8 cellular contexts compared by ENCODE assay signal in genomic region chr5:132663771-132664695, GRCh38. TPM values are rescaled to one million over a fixed set of nuclear protein-coding genes. Genes with fewer than 3 reads are reported as not detected.
DNase-seq lines count a peak whose midpoint lies in the region; ATAC-seq lines count a peak whose summit lies in the region.

No MANE protein-coding gene starts in this region.

- H3K27ac Mint-ChIP-seq in activated CD4-positive, alpha-beta T cell treated with anti-CD3 and anti-CD28 coated beads, Interleukin-2, amount 10 ng/mL, durations not matched to agents 24 days and 14 days = peak overlapping the region; percentile 85
- H3K27ac Mint-ChIP-seq in T-helper 1 cell treated with Interleukin-12 subunit alpha and Interleukin-12 subunit beta and Interleukin-4 antibody, amounts not matched to agents 30 μg/mL and 1 μg/mL, for 36 hours = peak overlapping the region; percentile 93

- H3K9me3 Mint-ChIP-seq in activated CD4-positive, alpha-beta T cell treated with anti-CD3 and anti-CD28 coated beads, Interleukin-2, amount 10 ng/mL, durations not matched to agents 24 days and 14 days = no peaks in the 10 kb centered on the region
- H3K9me3 Mint-ChIP-seq in T-helper 1 cell treated with Interleukin-12 subunit alpha and Interleukin-12 subunit beta and Interleukin-4 antibody, amounts not matched to agents 30 μg/mL and 1 μg/mL, for 36 hours = no peaks in the 10 kb centered on the region

- H3K27me3 Mint-ChIP-seq in activated CD4-positive, alpha-beta T cell treated with anti-CD3 and anti-CD28 coated beads, Interleukin-2, amount 10 ng/mL, durations not matched to agents 24 days and 14 days = no peaks in the 10 kb centered on the region
- H3K27me3 Mint-ChIP-seq in T-helper 1 cell treated with Interleukin-12 subunit alpha and Interleukin-12 subunit beta and Interleukin-4 antibody, amounts not matched to agents 30 μg/mL and 1 μg/mL, for 36 hours (ENCODE audit: low read depth) = no peaks in the 10 kb centered on the region

- no peak for DNase-seq in activated CD4-positive, alpha-beta T cell treated with anti-CD3 and anti-CD28 coated beads, Interleukin-2, amount 10 ng/mL, durations not matched to agents 24 days and 14 days
- no peak for DNase-seq in activated CD4-positive, alpha-beta T cell treated with anti-CD3 and anti-CD28 coated beads for 4 hours
- peak; percentile 46 for DNase-seq in stimulated activated CD8-positive, alpha-beta memory T cell treated with anti-CD3 and anti-CD28 coated beads, Interleukin-4, amount 100 ng/mL, for 48 hours
- DNase-seq in OCI-M2 (lab: John Stamatoyannopoulos, UW; ENCODE audit: unreplicated experiment) (no peak), mucosa of gallbladder (ENCODE audit: low spot score) (no peak)
- no peak for DNase-seq in stimulated activated CD4-positive, alpha-beta T cell treated with anti-CD3 and anti-CD28 coated beads, Interleukin-15, amount 100 ng/mL, for 24 hours

- peak overlapping the region; percentile 67 for H3K4me3 Mint-ChIP-seq in activated CD4-positive, alpha-beta T cell treated with anti-CD3 and anti-CD28 coated beads, Interleukin-2, amount 10 ng/mL, durations not matched to agents 24 days and 14 days
- no peak overlapping the region for H3K4me3 Mint-ChIP-seq in T-helper 1 cell treated with Interleukin-12 subunit alpha and Interleukin-12 subunit beta and Interleukin-4 antibody, amounts not matched to agents 30 μg/mL and 1 μg/mL, for 36 hours

- H3K4me1 Mint-ChIP-seq in activated CD4-positive, alpha-beta T cell treated with anti-CD3 and anti-CD28 coated beads, Interleukin-2, amount 10 ng/mL, durations not matched to agents 24 days and 14 days = peaks cover 58% of the 10 kb centered on the region
- peaks cover 54% of the 10 kb centered on the region for H3K4me1 Mint-ChIP-seq in T-helper 1 cell treated with Interleukin-12 subunit alpha and Interleukin-12 subunit beta and Interleukin-4 antibody, amounts not matched to agents 30 μg/mL and 1 μg/mL, for 36 hours (ENCODE audit: low read depth)

- ATAC-seq in HG02840 (IDR thresholded peaks at IDR 0.05; ENCODE audit: low FRiP score, unreplicated experiment) = peak; percentile 31

- intact Hi-C loops in activated CD4-positive, alpha-beta T cell treated with anti-CD3 and anti-CD28 coated beads, Interleukin-2, amount 10 ng/mL, durations not matched to agents 24 days and 14 days (cut with micrococcal nuclease) = loop anchor here (1.0 to 5.0 kb wide), 5 partner anchors 23 to 163 kb away; partner anchors contain the start of gene KIF3A

- peaks cover 4% of the 10 kb centered on the region for H3K36me3 Mint-ChIP-seq in activated CD4-positive, alpha-beta T cell treated with anti-CD3 and anti-CD28 coated beads, Interleukin-2, amount 10 ng/mL, durations not matched to agents 24 days and 14 days (ENCODE audit: low read depth)
- H3K36me3 Mint-ChIP-seq in T-helper 1 cell treated with Interleukin-12 subunit alpha and Interleukin-12 subunit beta and Interleukin-4 antibody, amounts not matched to agents 30 μg/mL and 1 μg/mL, for 36 hours (ENCODE audit: low read depth) = peaks cover 1% of the 10 kb centered on the region

RNA-seq across cellular contexts. Expression of gene IL13, which starts 6.1 kb away (rescaled TPM):
- total RNA-seq in activated CD4-positive, alpha-beta T cell treated with anti-CD3 and anti-CD28 coated beads, Interleukin-2, amount 10 ng/mL, durations not matched to agents 24 days and 14 days = 231 and 239 TPM in 2 replicates
- not detected for total RNA-seq in mucosa of gallbladder

RNA-seq across cellular contexts. Expression of gene IL4, which starts 9.8 kb away (rescaled TPM):
- 20.5 and 21.2 TPM in 2 replicates for total RNA-seq in activated CD4-positive, alpha-beta T cell treated with anti-CD3 and anti-CD28 coated beads, Interleukin-2, amount 10 ng/mL, durations not matched to agents 24 days and 14 days
- total RNA-seq in mucosa of gallbladder = not detected

Comparison
In these comparisons a context has a peak if more than half of its experiments do, and no peak if none do; other contexts are left out.
1. RNA of gene IL13, which starts 6.1 kb away (total RNA-seq): 231 to 239 TPM in activated CD4-positive, alpha-beta T cell treated with anti-CD3 and anti-CD28 coated beads, Interleukin-2, amount 10 ng/mL, durations not matched to agents 24 days and 14 days; not detected in mucosa of gallbladder (single experiment); every median in the first group is over 100 times any median in the second.
2. RNA of gene IL4, which starts 9.8 kb away (total RNA-seq): 20.5 to 21.2 TPM in activated CD4-positive, alpha-beta T cell treated with anti-CD3 and anti-CD28 coated beads, Interleukin-2, amount 10 ng/mL, durations not matched to agents 24 days and 14 days; not detected in mucosa of gallbladder (single experiment); every median in the first group is over 10 times any median in the second.